Comparison of ENCODE assay signal across 8 cellular contexts in the genomic region with DNA sequence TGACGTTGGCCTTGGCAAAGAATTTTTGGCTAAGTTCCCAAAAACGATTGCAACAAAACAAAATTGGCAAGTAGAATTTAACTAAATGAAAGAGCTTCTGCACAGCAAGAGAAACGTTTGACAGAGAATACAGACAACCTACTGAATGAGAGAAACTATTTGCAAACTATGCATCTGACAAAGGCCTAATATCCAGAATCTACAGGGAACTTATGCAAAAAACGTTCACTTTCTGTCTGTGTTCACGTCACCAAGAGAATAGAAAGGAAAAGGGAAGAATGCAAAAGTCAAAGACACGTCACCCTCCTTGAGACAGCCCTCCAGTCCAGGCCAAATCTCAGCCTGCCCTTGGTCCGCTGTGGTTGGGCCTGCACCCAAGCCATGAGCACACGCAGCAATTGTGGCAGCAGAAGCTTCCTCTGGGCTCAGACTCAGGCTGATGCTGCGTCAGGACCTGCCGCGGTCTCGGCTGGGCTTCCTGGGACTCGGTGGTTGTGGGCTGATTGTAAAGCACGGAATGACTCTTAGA.
DNase-seq lines count a peak whose midpoint lies in the region; ATAC-seq and TF ChIP-seq lines count a peak whose summit lies in the region.
"Not testable (repeated sequence)": the region's sequence is repeated elsewhere in the genome, so short reads cannot be mapped to it uniquely, and the experiment has no call there.

No MANE protein-coding gene starts in this region.

- H3K9me3 ChIP-seq in colonic mucosa; right atrium auricular region; subcutaneous abdominal adipose tissue (ENCODE audit: control insufficient read depth in 5 of 5, low read length in 5 of 5): not testable (repeated sequence)

- not testable (repeated sequence) for H3K27me3 Mint-ChIP-seq in activated T-cell treated with anti-CD3 and anti-CD28 coated beads, Interleukin-2, amount 50 U/mL, for 72 hours (ENCODE audit: low read depth); nephron (ENCODE audit: low read depth)

- intact Hi-C loops in colonic mucosa (cut with DNase I) = not testable (repeated sequence)

- H3K4me1 Mint-ChIP-seq in activated T-cell treated with anti-CD3 and anti-CD28 coated beads, Interleukin-2, amount 50 U/mL, for 72 hours (ENCODE audit: low read depth) = peaks cover 17% of the 10 kb centered on the region
- not testable (repeated sequence) for H3K4me1 Mint-ChIP-seq in nephron

- not testable (repeated sequence) for H3K4me1 ChIP-seq in colonic mucosa, right atrium auricular region
- H3K4me1 ChIP-seq in subcutaneous abdominal adipose tissue (ENCODE audit: control insufficient read depth in 5 of 5, insufficient read depth in 5 of 5, low read length in 5 of 5) = peaks cover 2 to 19% (median 14%) of the 10 kb centered on the region in 5 donors

- peak; percentile 90 to 91 for ATAC-seq in activated T-cell treated with anti-CD3 and anti-CD28 coated beads, Interleukin-2, amount 50 U/mL, for 72 hours (replicated peaks in 1 of 2)

- H3K27me3 ChIP-seq in colonic mucosa; right atrium auricular region; subcutaneous abdominal adipose tissue (ENCODE audit: control insufficient read depth in 5 of 5, insufficient read depth in 4 of 5, low read length in 5 of 5): not testable (repeated sequence)

- H3K9me3 Mint-ChIP-seq in activated T-cell treated with anti-CD3 and anti-CD28 coated beads, Interleukin-2, amount 50 U/mL, for 72 hours; nephron: not testable (repeated sequence)

- H3K4me3 ChIP-seq in colonic mucosa = not testable (repeated sequence)
- H3K4me3 ChIP-seq in right atrium auricular region (peak overlapping the region in 1 of 2 donors; percentile 19), subcutaneous abdominal adipose tissue (ENCODE audit: low read depth in 1 of 5, low read length in 5 of 5) (peak overlapping the region in 4 of 5 donors; percentile 38 to 55 (median 40))

- peak; percentile 56 for DNase-seq in Ammon's horn (ENCODE audit: low spot score)
- peak; percentile 72 for DNase-seq in HS-5 (ENCODE audit: low read depth)
- peak; percentile 19 for DNase-seq in SIG-M5 treated with dmso at 0.1 percent for 504 hours (lab: John Stamatoyannopoulos, UW; ENCODE audit: unreplicated experiment)
- DNase-seq in activated T-cell treated with anti-CD3 and anti-CD28 coated beads, Interleukin-2, amount 50 U/mL, for 72 hours; colonic mucosa; right atrium auricular region (ENCODE audit: low spot score): not testable (repeated sequence)

- not testable (repeated sequence) for H3K27ac Mint-ChIP-seq in activated T-cell treated with anti-CD3 and anti-CD28 coated beads, Interleukin-2, amount 50 U/mL, for 72 hours
- H3K27ac Mint-ChIP-seq in nephron = peak overlapping the region in 2 of 3 experiments; percentile 12 to 34

- not testable (repeated sequence) for H3K9ac ChIP-seq in colonic mucosa (ENCODE audit: low read depth in 2 of 2, low read length in 2 of 2)
- peak overlapping the region in 1 of 5 donors; percentile 52 for H3K9ac ChIP-seq in subcutaneous abdominal adipose tissue (ENCODE audit: low read length in 5 of 5)

- H3K36me3 Mint-ChIP-seq in activated T-cell treated with anti-CD3 and anti-CD28 coated beads, Interleukin-2, amount 50 U/mL, for 72 hours (ENCODE audit: insufficient read depth in 2 of 2); nephron (ENCODE audit: low read depth): not testable (repeated sequence)

- H3K27ac ChIP-seq in colonic mucosa = peak overlapping the region; percentile 47
- peak overlapping the region; percentile 64 to 67 for H3K27ac ChIP-seq in right atrium auricular region
- peak overlapping the region; percentile 80 for H3K27ac ChIP-seq in subcutaneous abdominal adipose tissue (ENCODE audit: low read depth, low read length)

- H3K4me3 Mint-ChIP-seq in activated T-cell treated with anti-CD3 and anti-CD28 coated beads, Interleukin-2, amount 50 U/mL, for 72 hours = peak overlapping the region; percentile 33 to 36
- not testable (repeated sequence) for H3K4me3 Mint-ChIP-seq in nephron

- not testable (repeated sequence) for H3K36me3 ChIP-seq in colonic mucosa; right atrium auricular region; subcutaneous abdominal adipose tissue (ENCODE audit: control insufficient read depth in 5 of 5, insufficient read depth in 5 of 5, low read length in 5 of 5)

- not testable (repeated sequence) for TF ChIP-seq CTCF in colonic mucosa (IDR thresholded peaks at IDR 0.05); right atrium auricular region (IDR thresholded peaks at IDR 0.05); nephron (IDR thresholded peaks at IDR 0.05; ENCODE audit: unreplicated experiment in 3 of 3)
